In genomic region chr2:154813636-154814035, GRCh38 we compare ENCODE assay signal across 31 cellular contexts.
"Had no signal": no experiment of that assay in that cellular context is flagged by ENCODE, and none has a peak within 500 bp of the region (broad histone marks: within the 10 kb centered on the region; RNA-seq: fewer than 3 reads in every experiment).

No MANE protein-coding gene starts in this region.

- H3K27ac Mint-ChIP-seq: activated CD4-positive, alpha-beta T cell treated with anti-CD3 and anti-CD28 coated beads, Interleukin-2, amount 10 ng/mL, durations not matched to agents 24 days and 14 days; activated CD8-positive, alpha-beta T cell treated with anti-CD3 and anti-CD28 coated beads for 36 hours; activated naive CD4-positive, alpha-beta T cell treated with anti-CD3 and anti-CD28 coated beads, Interleukin-2, amount 50 U/mL, for 72 hours; activated T-cell treated with anti-CD3 and anti-CD28 coated beads, Interleukin-2, amount 50 U/mL, for 72 hours; activated T-helper 17 cell treated with anti-CD3 and anti-CD28 coated beads, Interleukin-2, amount 50 U/mL, for 72 hours; T-helper 1 cell treated with Interleukin-12 subunit alpha and Interleukin-12 subunit beta and Interleukin-4 antibody, amounts not matched to agents 30 μg/mL and 1 μg/mL, for 36 hours; T-helper 2 cell treated with Interferon-gamma antibody and Interleukin-4, amounts not matched to agents 5 μg/mL and 100 μg/mL, for 36 hours had no signal

- H3K4me3 Mint-ChIP-seq: activated CD4-positive, alpha-beta T cell treated with anti-CD3 and anti-CD28 coated beads, Interleukin-2, amount 10 ng/mL, durations not matched to agents 24 days and 14 days; activated CD8-positive, alpha-beta T cell treated with anti-CD3 and anti-CD28 coated beads for 36 hours; activated T-cell treated with anti-CD3 and anti-CD28 coated beads, Interleukin-2, amount 50 U/mL, for 72 hours; activated T-helper 17 cell treated with anti-CD3 and anti-CD28 coated beads, Interleukin-2, amount 50 U/mL, for 72 hours; T-helper 1 cell treated with Interleukin-12 subunit alpha and Interleukin-12 subunit beta and Interleukin-4 antibody, amounts not matched to agents 30 μg/mL and 1 μg/mL, for 36 hours; T-helper 2 cell treated with Interferon-gamma antibody and Interleukin-4, amounts not matched to agents 5 μg/mL and 100 μg/mL, for 36 hours had no signal

- H3K36me3 Mint-ChIP-seq: activated naive CD4-positive, alpha-beta T cell treated with anti-CD3 and anti-CD28 coated beads, Interleukin-2, amount 50 U/mL, for 72 hours had no signal

- H3K27me3 ChIP-seq: adrenal gland, body of pancreas, breast epithelium, SJCRH30 had no signal

- H3K4me1 ChIP-seq: adrenal gland, breast epithelium, SJCRH30 had no signal

- H3K36me3 ChIP-seq: adrenal gland, breast epithelium, SJCRH30 had no signal

- H3K9me3 Mint-ChIP-seq: activated CD4-positive, alpha-beta T cell treated with anti-CD3 and anti-CD28 coated beads, Interleukin-2, amount 10 ng/mL, durations not matched to agents 24 days and 14 days; activated CD8-positive, alpha-beta T cell treated with anti-CD3 and anti-CD28 coated beads for 36 hours; activated naive CD4-positive, alpha-beta T cell treated with anti-CD3 and anti-CD28 coated beads, Interleukin-2, amount 50 U/mL, for 72 hours; T-helper 1 cell treated with Interleukin-12 subunit alpha and Interleukin-12 subunit beta and Interleukin-4 antibody, amounts not matched to agents 30 μg/mL and 1 μg/mL, for 36 hours; T-helper 2 cell treated with Interferon-gamma antibody and Interleukin-4, amounts not matched to agents 5 μg/mL and 100 μg/mL, for 36 hours had no signal

- DNase-seq: activated CD4-positive, alpha-beta T cell treated with anti-CD3 and anti-CD28 coated beads, Interleukin-2, amount 10 ng/mL, durations not matched to agents 24 days and 14 days; activated CD4-positive, alpha-beta T cell treated with anti-CD3 and anti-CD28 coated beads, Interleukin-2, amount 50 U/mL, for 4 hours; activated CD8-positive, alpha-beta T cell treated with anti-CD3 and anti-CD28 coated beads for 36 hours; activated gamma-delta T cell; activated naive CD4-positive, alpha-beta T cell treated with Interleukin-2 at 50 U/mL for 16 hours; activated T-cell treated with anti-CD3 and anti-CD28 coated beads, Interleukin-2, amount 50 U/mL, for 1 hour; activated T-cell treated with anti-CD3 and anti-CD28 coated beads, Interleukin-2, amount 50 U/mL, for 72 hours; adrenal gland; body of pancreas; caudate nucleus; Karpas-422; KBM-7; NCI-H1105; NCI-H1417 treated with DMSO at 0.1 percent for 48 hours; NCI-H187 treated with DMSO at 0.1 percent for 48 hours; NCI-H2081; NCI-H2171 treated with DMSO at 0.1 percent for 48 hours; NCI-H2227 treated with DMSO at 0.1 percent for 48 hours; NCI-H446; NCI-H510A treated with DMSO at 0.1 percent for 48 hours; NCI-H69; NCI-H82; SHP77; SJCRH30; SK-N-SH had no signal

- H3K27me3 Mint-ChIP-seq: activated CD4-positive, alpha-beta T cell treated with anti-CD3 and anti-CD28 coated beads, Interleukin-2, amount 10 ng/mL, durations not matched to agents 24 days and 14 days; activated CD8-positive, alpha-beta T cell treated with anti-CD3 and anti-CD28 coated beads for 36 hours; activated T-helper 17 cell treated with anti-CD3 and anti-CD28 coated beads, Interleukin-2, amount 50 U/mL, for 72 hours had no signal

- ATAC-seq: activated CD8-positive, alpha-beta T cell treated with anti-CD3 and anti-CD28 coated beads for 36 hours; activated naive CD4-positive, alpha-beta T cell treated with anti-CD3 and anti-CD28 coated beads, Interleukin-2, amount 50 U/mL, for 72 hours; activated T-cell treated with anti-CD3 and anti-CD28 coated beads, Interleukin-2, amount 50 U/mL, for 72 hours; activated T-helper 17 cell treated with anti-CD3 and anti-CD28 coated beads, Interleukin-2, amount 50 U/mL, for 72 hours; body of pancreas; Panc1 had no signal

- H3K9me3 ChIP-seq: adrenal gland, body of pancreas, breast epithelium, SJCRH30, SK-N-SH had no signal

- H3K27ac ChIP-seq: adrenal gland, body of pancreas, breast epithelium, SJCRH30 had no signal

- H3K4me1 Mint-ChIP-seq: activated CD4-positive, alpha-beta T cell treated with anti-CD3 and anti-CD28 coated beads, Interleukin-2, amount 10 ng/mL, durations not matched to agents 24 days and 14 days; activated T-helper 17 cell treated with anti-CD3 and anti-CD28 coated beads, Interleukin-2, amount 50 U/mL, for 72 hours had no signal

- H3K4me3 ChIP-seq: adrenal gland, body of pancreas, breast epithelium, SJCRH30 had no signal
